In the genomic region with DNA sequence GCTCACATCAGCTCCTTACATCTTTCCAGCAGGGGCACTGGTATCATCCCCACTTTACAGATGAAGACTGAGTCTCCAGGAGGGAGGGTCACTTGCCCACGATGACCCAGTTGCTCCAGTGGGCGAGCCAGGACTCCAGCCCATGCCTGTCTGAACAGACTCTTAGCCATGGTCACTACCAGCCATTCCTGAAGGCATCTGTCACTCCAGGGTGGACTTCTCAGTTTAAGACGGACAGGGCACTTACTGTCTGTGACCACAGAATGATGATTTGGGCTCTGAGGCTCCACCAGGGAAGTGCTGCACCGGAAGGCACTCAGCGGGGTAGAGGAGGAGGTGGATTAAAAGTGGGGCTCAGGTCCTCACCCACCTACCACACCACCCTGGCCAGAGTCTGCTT, we compare ENCODE assay signal across 12 cellular contexts.
DNase-seq lines count a peak whose midpoint lies in the region; ATAC-seq, FAIRE-seq and TF ChIP-seq lines count a peak whose summit lies in the region.
"Had no signal": no experiment of that assay in that cellular context is flagged by ENCODE, and none has a peak within 500 bp of the region (broad histone marks: within the 10 kb centered on the region; RNA-seq: fewer than 3 reads in every experiment).

No MANE protein-coding gene starts in this region.

- peaks cover 3% of the 10 kb centered on the region; the same call in 1 of the 3 replicates for H3K36me3 Mint-ChIP-seq in GM23338 (ENCODE audit: low read depth)
- H3K36me3 Mint-ChIP-seq in activated naive CD8-positive, alpha-beta T cell treated with anti-CD3 and anti-CD28 coated beads, Interleukin-2, amount 50 U/mL, for 24 hours (ENCODE audit: low read depth): no peaks in the 10 kb centered on the region

- FAIRE-seq in keratinocyte (lab: Jason Lieb, UNC): no peak
- no peak for FAIRE-seq in RCC 7860 (lab: Jason Lieb, UNC)
- FAIRE-seq: GM18507 had no signal

- H3K27me3 Mint-ChIP-seq in GM23338 (ENCODE audit: insufficient read depth, low read depth, poor library complexity): peaks cover 11% of the 10 kb centered on the region
- peaks cover 2% of the 10 kb centered on the region for H3K27me3 Mint-ChIP-seq in activated naive CD8-positive, alpha-beta T cell treated with anti-CD3 and anti-CD28 coated beads, Interleukin-2, amount 50 U/mL, for 24 hours

- H4K20me1 ChIP-seq in GM23338 (replicated peaks; ENCODE audit: insufficient read depth) (no peaks in the 10 kb centered on the region), keratinocyte (ENCODE audit: control insufficient read depth, extremely low read depth, insufficient read depth, low read length) (no peaks in the 10 kb centered on the region)

- H3K27ac ChIP-seq in GM23338 (ENCODE audit: low read depth) (no peak overlapping the region), keratinocyte (ENCODE audit: control insufficient read depth, insufficient read depth, low read length) (peak overlapping the region; percentile 45), rectal smooth muscle tissue (ENCODE audit: low read depth, low read length) (peak overlapping the region; percentile 58), heart right ventricle (peak overlapping the region in 2 of 10 donors; percentile 16 to 28)
- H3K27ac ChIP-seq: PC-9 had no signal

- H3K27me3 ChIP-seq in GM23338 (ENCODE audit: insufficient read depth) (no peaks in the 10 kb centered on the region), keratinocyte (ENCODE audit: control insufficient read depth, extremely low read depth, insufficient read depth, low read length) (peaks cover 9% of the 10 kb centered on the region), rectal smooth muscle tissue (ENCODE audit: control insufficient read depth, insufficient read depth, low read length) (no peaks in the 10 kb centered on the region), heart right ventricle (peaks cover 0 to 48% (median 26%) of the 10 kb centered on the region in 7 donors)

- no peaks in the 10 kb centered on the region for H3K9me1 ChIP-seq in keratinocyte (ENCODE audit: control insufficient read depth, extremely low read depth, insufficient read depth, low read length)

- TF ChIP-seq CTCF in GM23338 (conservative IDR thresholded peaks at IDR 0.05; ENCODE audit: low read depth in 2 of 2) (no peak), keratinocyte (optimal IDR thresholded peaks at IDR 0.05 in 1 of 3, IDR thresholded peaks at IDR 0.05 in 1 of 3, conservative IDR thresholded peaks at IDR 0.05 in 1 of 3; ENCODE audit: extremely low read depth in 1 of 3, insufficient read depth in 2 of 3, low read length in 3 of 3) (no peak), heart right ventricle (IDR thresholded peaks at IDR 0.05) (no peak)

- H3K9ac ChIP-seq in keratinocyte (ENCODE audit: control insufficient read depth, extremely low read depth, insufficient read depth, low read length) (peak overlapping the region; percentile 1), rectal smooth muscle tissue (ENCODE audit: low read length) (no peak overlapping the region)

- dilution Hi-C loops in keratinocyte (cut with MboI; ENCODE audit: extremely low pct_ligation_motif_present, low sequenced_read_pairs): no loop called here

- H3K9me2 ChIP-seq in GM23338 (ENCODE audit: insufficient read depth): 0 out of 2 replicates have a peak, but pooled peaks cover 3% of the 10 kb centered on the region

- H3F3A ChIP-seq in GM23338 (replicated peaks; ENCODE audit: low read depth): no peaks in the 10 kb centered on the region

- peaks cover 5% of the 10 kb centered on the region for H3K4me1 ChIP-seq in GM23338 (ENCODE audit: insufficient read depth)
- peaks cover 15% of the 10 kb centered on the region for H3K4me1 ChIP-seq in keratinocyte (ENCODE audit: control insufficient read depth, extremely low read depth, insufficient read depth, low read length)
- peaks cover 5% of the 10 kb centered on the region for H3K4me1 ChIP-seq in rectal smooth muscle tissue (ENCODE audit: control insufficient read depth, insufficient read depth, low read length)
- peaks cover 0 to 26% (median 8%) of the 10 kb centered on the region in 9 donors for H3K4me1 ChIP-seq in heart right ventricle

- ATAC-seq in GM23338 (no peak), heart right ventricle (no peak)
- ATAC-seq in activated naive CD8-positive, alpha-beta T cell treated with anti-CD3 and anti-CD28 coated beads, Interleukin-2, amount 50 U/mL, for 24 hours: peak; percentile 6
- ATAC-seq: Right ventricle myocardium inferior had no signal

- H3K9me3 ChIP-seq in keratinocyte (ENCODE audit: control insufficient read depth, low read depth, low read length): no peaks in the 10 kb centered on the region
- no peaks in the 10 kb centered on the region for H3K9me3 ChIP-seq in heart right ventricle

- no peak overlapping the region for H3K4me3 Mint-ChIP-seq in GM23338
- no peak overlapping the region for H3K4me3 Mint-ChIP-seq in activated naive CD8-positive, alpha-beta T cell treated with anti-CD3 and anti-CD28 coated beads, Interleukin-2, amount 50 U/mL, for 24 hours

- DNase-seq in GM23338 (ENCODE audit: low spot score) (no peak), keratinocyte (ENCODE audit: low read depth, low spot score) (no peak), heart right ventricle (no peak), cortex of kidney (lab: John Stamatoyannopoulos, UW) (no peak), RCC 7860 (ENCODE audit: low spot score) (no peak)
- DNase-seq in activated naive CD8-positive, alpha-beta T cell treated with anti-CD3 and anti-CD28 coated beads, Interleukin-2, amount 50 U/mL, for 24 hours: no peak
- DNase-seq: AML-193, NCI-H1048, PC-9 had no signal

- H3K4me2 ChIP-seq in GM23338 (0 out of 2 replicates have a peak overlapping the region, but pooled peaks have one; percentile 57), keratinocyte (ENCODE audit: control insufficient read depth, extremely low read depth, insufficient read depth, low read depth, low read length) (peak overlapping the region; percentile 7)
- H3K4me2 ChIP-seq: PC-9 had no signal

- 90 to 96% methylated on average over 5 of the region's 5 CpGs for WGBS in heart right ventricle, 2 donors

- no peak overlapping the region for H3K27ac Mint-ChIP-seq in GM23338
- H3K27ac Mint-ChIP-seq in activated naive CD8-positive, alpha-beta T cell treated with anti-CD3 and anti-CD28 coated beads, Interleukin-2, amount 50 U/mL, for 24 hours: no peak overlapping the region

- intact Hi-C loops in heart right ventricle (cut with DNase I): no loop called here

- H3K36me3 ChIP-seq in GM23338 (ENCODE audit: insufficient read depth): no peaks in the 10 kb centered on the region
- H3K36me3 ChIP-seq in keratinocyte (ENCODE audit: control insufficient read depth in 2 of 2, extremely low read depth in 1 of 2, insufficient read depth in 2 of 2, low read length in 2 of 2): no peaks in the 10 kb centered on the region
- H3K36me3 ChIP-seq in rectal smooth muscle tissue (ENCODE audit: control insufficient read depth, insufficient read depth, low read length): no peaks in the 10 kb centered on the region
- no peaks in the 10 kb centered on the region for H3K36me3 ChIP-seq in heart right ventricle

- peaks cover 16% of the 10 kb centered on the region for H3K4me1 Mint-ChIP-seq in GM23338
- H3K4me1 Mint-ChIP-seq in activated naive CD8-positive, alpha-beta T cell treated with anti-CD3 and anti-CD28 coated beads, Interleukin-2, amount 50 U/mL, for 24 hours: peaks cover 2% of the 10 kb centered on the region

- H3K9me3 Mint-ChIP-seq in GM23338: no peaks in the 10 kb centered on the region; the same call in 2 of the 3 replicates
- no peaks in the 10 kb centered on the region for H3K9me3 Mint-ChIP-seq in activated naive CD8-positive, alpha-beta T cell treated with anti-CD3 and anti-CD28 coated beads, Interleukin-2, amount 50 U/mL, for 24 hours

- H2AFZ ChIP-seq in GM23338: peak overlapping the region; percentile 88; the same call in 1 of the 2 replicates
- H2AFZ ChIP-seq in keratinocyte (ENCODE audit: control insufficient read depth, low read length): peak overlapping the region; percentile 37
- H2AFZ ChIP-seq: PC-9 had no signal

- H3K4me3 ChIP-seq in GM23338 (no peak overlapping the region), keratinocyte (ENCODE audit: control insufficient read depth in 2 of 3, extremely low read depth in 1 of 3, insufficient read depth in 2 of 3, low read depth in 1 of 3, low read length in 3 of 3) (no peak overlapping the region), rectal smooth muscle tissue (ENCODE audit: low read length) (no peak overlapping the region), heart right ventricle (no peak overlapping the region)
- H3K4me3 ChIP-seq: PC-9 had no signal

- no peaks in the 10 kb centered on the region for H3K79me2 ChIP-seq in GM23338 (replicated peaks; ENCODE audit: insufficient read depth)
- no peaks in the 10 kb centered on the region for H3K79me2 ChIP-seq in keratinocyte (ENCODE audit: control insufficient read depth, insufficient read depth, low read length)

TF ChIP-seq in GM23338, 12 proteins besides CTCF, POLR2A, EP300 and RAD21 (continues in another document):
- TF ChIP-seq REST (IDR thresholded peaks at IDR 0.05; ENCODE audit: unreplicated experiment) (no peak), EZH2 (IDR thresholded peaks at IDR 0.05; ENCODE audit: low read depth, unreplicated experiment) (no peak), POLR2AphosphoS5 (IDR thresholded peaks at IDR 0.05; ENCODE audit: low read depth) (no peak)
